In the genomic region with DNA sequence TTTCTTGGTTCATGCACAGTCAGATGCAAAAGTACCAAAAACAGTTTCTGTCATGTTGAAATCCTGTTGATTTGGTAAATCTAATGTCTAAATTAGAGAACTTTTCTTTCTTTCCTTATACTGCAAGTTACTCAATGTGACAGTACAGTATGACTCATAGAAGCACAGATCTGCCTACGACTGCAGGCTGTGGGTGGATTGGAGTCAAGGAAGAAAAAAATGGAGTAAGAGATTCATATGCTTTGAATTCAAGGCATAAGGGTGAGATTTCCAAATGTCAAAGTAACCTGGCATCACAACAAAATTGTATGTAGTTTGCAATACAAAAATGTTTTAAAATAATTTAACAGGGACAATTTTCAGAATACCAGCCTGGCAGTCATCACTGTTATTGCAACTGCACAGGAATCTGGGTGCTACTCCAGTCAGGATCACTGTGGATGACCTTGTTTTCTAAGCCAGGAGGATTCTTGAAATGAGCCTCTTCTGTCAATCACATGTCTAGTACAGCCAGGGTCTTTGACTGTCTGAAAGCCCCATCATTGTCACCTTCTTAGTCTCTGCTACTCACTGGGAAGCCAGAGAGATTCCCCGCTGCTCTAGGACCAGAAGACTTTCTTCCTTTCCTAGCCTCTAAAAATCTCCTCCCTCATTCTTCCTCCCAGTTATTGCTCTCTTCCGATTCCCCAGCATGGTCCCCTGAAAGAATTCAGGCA, we compare ENCODE assay signal across 8 cellular contexts.
DNase-seq lines count a peak whose midpoint lies in the region; ATAC-seq lines count a peak whose summit lies in the region.

No MANE protein-coding gene starts in this region.

- H3K4me1 ChIP-seq in subcutaneous abdominal adipose tissue (ENCODE audit: control insufficient read depth in 5 of 5, insufficient read depth in 5 of 5, low read length in 5 of 5) = peaks cover 3 to 34% (median 20%) of the 10 kb centered on the region in 5 donors

- H3K36me3 ChIP-seq in subcutaneous abdominal adipose tissue (ENCODE audit: control insufficient read depth in 5 of 5, insufficient read depth in 5 of 5, low read length in 5 of 5) = no peaks in the 10 kb centered on the region

- no peaks in the 10 kb centered on the region for H3K27me3 ChIP-seq in subcutaneous abdominal adipose tissue (ENCODE audit: control insufficient read depth in 5 of 5, insufficient read depth in 4 of 5, low read length in 5 of 5)

- no peak overlapping the region for H3K4me3 ChIP-seq in subcutaneous abdominal adipose tissue (ENCODE audit: low read depth in 1 of 5, low read length in 5 of 5)

- ATAC-seq in GM21360 (IDR thresholded peaks at IDR 0.05; ENCODE audit: unreplicated experiment) (no peak), HG03521 (IDR thresholded peaks at IDR 0.05; ENCODE audit: unreplicated experiment) (no peak)

- peak; percentile 48 for DNase-seq in HS-5 (ENCODE audit: low read depth)
- DNase-seq in amniotic stem cell (lab: John Stamatoyannopoulos, UW) = peak; percentile 54
- DNase-seq in hepatic stellate cell (ENCODE audit: low spot score) = peak; percentile 54
- no peak for DNase-seq in NCI-H446 treated with DMSO at 0.1 percent for 48 hours (lab: John Stamatoyannopoulos, UW)
- no peak for DNase-seq in NCI-H345 treated with DMSO at 0.1 percent for 48 hours (lab: John Stamatoyannopoulos, UW; ENCODE audit: unreplicated experiment)

- peak overlapping the region; percentile 99 for H3K27ac ChIP-seq in subcutaneous abdominal adipose tissue (ENCODE audit: low read depth, low read length)

- no peaks in the 10 kb centered on the region for H3K9me3 ChIP-seq in subcutaneous abdominal adipose tissue (ENCODE audit: control insufficient read depth in 5 of 5, low read length in 5 of 5)

- peak overlapping the region; percentile 48 to 90 (median 76) for H3K9ac ChIP-seq in subcutaneous abdominal adipose tissue (ENCODE audit: low read length in 5 of 5)

Comparison
In these comparisons a context has a peak if more than half of its experiments do, and no peak if none do; other contexts are left out.
1. DNase-seq: peak in HS-5 (single experiment), amniotic stem cell (single experiment) and hepatic stellate cell (single experiment); none in NCI-H446 treated with DMSO at 0.1 percent for 48 hours (single experiment) and NCI-H345 treated with DMSO at 0.1 percent for 48 hours (single experiment).